24 cellular contexts compared by ENCODE assay signal in genomic region chrX:25175171-25175570, GRCh38.
"Had no signal": no experiment of that assay in that cellular context is flagged by ENCODE, and none has a peak within 500 bp of the region (broad histone marks: within the 10 kb centered on the region; RNA-seq: fewer than 3 reads in every experiment).

No MANE protein-coding gene starts in this region.

- DNase-seq: colonic mucosa; cortex of kidney; effector CD8-positive, alpha-beta T cell; effector memory CD8-positive, alpha-beta T cell; erythroblast; esophagus squamous epithelium; foreskin fibroblast; foreskin melanocyte; gastrocnemius medialis; glutamatergic neuron; head of caudate nucleus; heart right ventricle; hippocampal formation; left cardiac atrium; left lung; left ventricle myocardium superior; lower lobe of right lung; mesenchymal stem cell; mucosa of descending colon had no signal

- H3K4me1 ChIP-seq: colonic mucosa, esophagus squamous epithelium, gastrocnemius medialis, heart right ventricle, left lung, lower lobe of right lung had no signal

- H3K27me3 ChIP-seq: colonic mucosa, esophagus squamous epithelium, gastrocnemius medialis, left lung had no signal

- H3K27ac Mint-ChIP-seq: dendritic cell treated with granulocyte-macrophage colony-stimulating factor and Interleukin-4, amounts not matched to agents 40 ng/mL and 50 ng/mL, for 4 days; effector memory CD8-positive, alpha-beta T cell; endodermal cell; mesothelial cell of epicardium had no signal

- ATAC-seq: effector memory CD8-positive, alpha-beta T cell; esophagus mucosa; gastrocnemius medialis; heart right ventricle; left cardiac atrium; left lung; left ventricle myocardium superior; lower lobe of right lung; mucosa of descending colon had no signal

- H3K27ac ChIP-seq: colonic mucosa, epithelial cell of prostate, esophagus squamous epithelium, gastrocnemius medialis, heart right ventricle, left lung, lower lobe of right lung had no signal

- H3K9me3 Mint-ChIP-seq: dendritic cell treated with granulocyte-macrophage colony-stimulating factor and Interleukin-4, amounts not matched to agents 40 ng/mL and 50 ng/mL, for 4 days; effector memory CD8-positive, alpha-beta T cell; endodermal cell; mesothelial cell of epicardium had no signal

- H3K36me3 ChIP-seq: colonic mucosa, esophagus squamous epithelium, gastrocnemius medialis, heart right ventricle, left lung, lower lobe of right lung had no signal

- H3K27me3 Mint-ChIP-seq: dendritic cell treated with granulocyte-macrophage colony-stimulating factor and Interleukin-4, amounts not matched to agents 40 ng/mL and 50 ng/mL, for 4 days had no signal

- H3K4me3 Mint-ChIP-seq: dendritic cell treated with granulocyte-macrophage colony-stimulating factor and Interleukin-4, amounts not matched to agents 40 ng/mL and 50 ng/mL, for 4 days; effector memory CD8-positive, alpha-beta T cell; endodermal cell; mesothelial cell of epicardium had no signal

- H3K4me3 ChIP-seq: colonic mucosa, esophagus squamous epithelium, gastrocnemius medialis, heart right ventricle, left lung, lower lobe of right lung, mucosa of descending colon had no signal

- H3K9me3 ChIP-seq: colonic mucosa, esophagus squamous epithelium, gastrocnemius medialis, heart right ventricle, left lung, lower lobe of right lung, mucosa of descending colon had no signal

- H3K36me3 Mint-ChIP-seq: mesothelial cell of epicardium had no signal
